25 cellular contexts compared by ENCODE assay signal in genomic region chr6:84151669-84152068, GRCh38.
"Had no signal": no experiment of that assay in that cellular context is flagged by ENCODE, and none has a peak within 500 bp of the region (broad histone marks: within the 10 kb centered on the region; RNA-seq: fewer than 3 reads in every experiment).

No MANE protein-coding gene starts in this region.

- H3K4me1 Mint-ChIP-seq: activated CD4-positive, alpha-beta T cell treated with anti-CD3 and anti-CD28 coated beads, Interleukin-2, amount 10 ng/mL, durations not matched to agents 24 days and 14 days; activated naive CD4-positive, alpha-beta T cell treated with anti-CD3 and anti-CD28 coated beads, Interleukin-2, amount 50 U/mL, for 24 hours; neural progenitor cell; stimulated activated effector memory CD8-positive, alpha-beta T cell treated with anti-CD3 and anti-CD28 coated beads, Interleukin-12 subunit alpha, Interleukin-12 subunit beta, amount 100 ng/mL, for 72 hours had no signal

- H3K27ac Mint-ChIP-seq: activated CD4-positive, alpha-beta T cell treated with anti-CD3 and anti-CD28 coated beads, Interleukin-2, amount 10 ng/mL, durations not matched to agents 24 days and 14 days; activated CD8-positive, alpha-beta T cell treated with anti-CD3 and anti-CD28 coated beads, Interleukin-2, amount 10 ng/mL, durations not matched to agents 7 days and 5 days; activated naive CD4-positive, alpha-beta T cell treated with anti-CD3 and anti-CD28 coated beads, Interleukin-2, amount 50 U/mL, for 24 hours; activated T-helper 1 cell treated with anti-CD3 and anti-CD28 coated beads, Interleukin-12 subunit alpha, Interleukin-12 subunit beta, Interleukin-2, Interleukin-4 antibody, amounts not matched to agents 30 ng/mL and 10 ng/mL and 1 ng/mL, durations not matched to agents 14 hours and 24 hours and 36 hours; dendritic cell treated with granulocyte-macrophage colony-stimulating factor and Interleukin-4, amounts not matched to agents 40 ng/mL and 50 ng/mL, for 4 days; naive thymus-derived CD4-positive, alpha-beta T cell; neural progenitor cell; stimulated activated effector memory CD8-positive, alpha-beta T cell treated with anti-CD3 and anti-CD28 coated beads, Interleukin-12 subunit alpha, Interleukin-12 subunit beta, amount 100 ng/mL, for 72 hours; type B pancreatic cell had no signal

- H3K27me3 Mint-ChIP-seq: activated CD4-positive, alpha-beta T cell treated with anti-CD3 and anti-CD28 coated beads, Interleukin-2, amount 10 ng/mL, durations not matched to agents 24 days and 14 days; activated naive CD4-positive, alpha-beta T cell treated with anti-CD3 and anti-CD28 coated beads, Interleukin-2, amount 50 U/mL, for 24 hours; dendritic cell treated with granulocyte-macrophage colony-stimulating factor and Interleukin-4, amounts not matched to agents 40 ng/mL and 50 ng/mL, for 4 days; naive thymus-derived CD4-positive, alpha-beta T cell; type B pancreatic cell had no signal

- H3K4me3 ChIP-seq: body of pancreas, lower lobe of right lung, mucosa of descending colon, neural progenitor cell, stomach, vagina had no signal

- H3K4me3 Mint-ChIP-seq: activated CD4-positive, alpha-beta T cell treated with anti-CD3 and anti-CD28 coated beads, Interleukin-2, amount 10 ng/mL, durations not matched to agents 24 days and 14 days; activated CD8-positive, alpha-beta T cell treated with anti-CD3 and anti-CD28 coated beads, Interleukin-2, amount 10 ng/mL, durations not matched to agents 7 days and 5 days; activated naive CD4-positive, alpha-beta T cell treated with anti-CD3 and anti-CD28 coated beads, Interleukin-2, amount 50 U/mL, for 24 hours; activated T-helper 1 cell treated with anti-CD3 and anti-CD28 coated beads, Interleukin-12 subunit alpha, Interleukin-12 subunit beta, Interleukin-2, Interleukin-4 antibody, amounts not matched to agents 30 ng/mL and 10 ng/mL and 1 ng/mL, durations not matched to agents 14 hours and 24 hours and 36 hours; dendritic cell treated with granulocyte-macrophage colony-stimulating factor and Interleukin-4, amounts not matched to agents 40 ng/mL and 50 ng/mL, for 4 days; naive thymus-derived CD4-positive, alpha-beta T cell; neural progenitor cell; stimulated activated effector memory CD8-positive, alpha-beta T cell treated with anti-CD3 and anti-CD28 coated beads, Interleukin-12 subunit alpha, Interleukin-12 subunit beta, amount 100 ng/mL, for 72 hours; type B pancreatic cell had no signal

- DNase-seq: activated CD4-positive, alpha-beta T cell treated with anti-CD3 and anti-CD28 coated beads, Interleukin-2, amount 10 ng/mL, durations not matched to agents 24 days and 14 days; activated CD8-positive, alpha-beta T cell treated with anti-CD3 and anti-CD28 coated beads, Interleukin-2, amount 10 ng/mL, durations not matched to agents 7 days and 5 days; activated gamma-delta T cell; anterior cingulate cortex; body of pancreas; caudate nucleus; effector CD4-positive, alpha-beta T cell; lower lobe of right lung; mesendoderm; mucosa of descending colon; naive thymus-derived CD4-positive, alpha-beta T cell; small intestine; stimulated activated CD4-positive, alpha-beta T cell treated with anti-CD3 and anti-CD28 coated beads, Interleukin-2, amount 100 ng/mL, for 24 hours; stomach; T1000 had no signal

- ATAC-seq: activated CD4-positive, CD25-positive, alpha-beta regulatory T cell treated with anti-CD3 and anti-CD28 coated beads, Interleukin-2, amount 50 U/mL, for 24 hours; activated CD8-positive, alpha-beta T cell treated with anti-CD3 and anti-CD28 coated beads, Interleukin-2, amount 10 ng/mL, durations not matched to agents 7 days and 5 days; body of pancreas; left lobe of liver; lower lobe of right lung; mucosa of descending colon; naive thymus-derived CD4-positive, alpha-beta T cell; sciatic nerve had no signal

- H3K9me3 Mint-ChIP-seq: activated CD4-positive, alpha-beta T cell treated with anti-CD3 and anti-CD28 coated beads, Interleukin-2, amount 10 ng/mL, durations not matched to agents 24 days and 14 days; activated naive CD4-positive, alpha-beta T cell treated with anti-CD3 and anti-CD28 coated beads, Interleukin-2, amount 50 U/mL, for 24 hours; activated T-helper 1 cell treated with anti-CD3 and anti-CD28 coated beads, Interleukin-12 subunit alpha, Interleukin-12 subunit beta, Interleukin-2, Interleukin-4 antibody, amounts not matched to agents 30 ng/mL and 10 ng/mL and 1 ng/mL, durations not matched to agents 14 hours and 24 hours and 36 hours; neural progenitor cell; stimulated activated effector memory CD8-positive, alpha-beta T cell treated with anti-CD3 and anti-CD28 coated beads, Interleukin-12 subunit alpha, Interleukin-12 subunit beta, amount 100 ng/mL, for 72 hours; type B pancreatic cell had no signal
